Comparison of ENCODE assay signal across 26 cellular contexts in genomic region chr6:139649128-139649527, GRCh38.
"Had no signal": no experiment of that assay in that cellular context is flagged by ENCODE, and none has a peak within 500 bp of the region (broad histone marks: within the 10 kb centered on the region; RNA-seq: fewer than 3 reads in every experiment).

No MANE protein-coding gene starts in this region.

- H3K9me3 Mint-ChIP-seq: activated T-helper 17 cell treated with anti-CD3 and anti-CD28 coated beads, Interleukin-2, amount 50 U/mL, for 72 hours; central memory CD8-positive, alpha-beta T cell; effector memory CD8-positive, alpha-beta T cell had no signal

- H3K27me3 Mint-ChIP-seq: activated T-helper 17 cell treated with anti-CD3 and anti-CD28 coated beads, Interleukin-2, amount 50 U/mL, for 72 hours; brain; central memory CD8-positive, alpha-beta T cell; effector memory CD8-positive, alpha-beta T cell had no signal

- H3K27ac Mint-ChIP-seq: activated CD4-positive, alpha-beta memory T cell treated with anti-CD3 and anti-CD28 coated beads, Interleukin-2, amount 10 ng/mL, durations not matched to agents 7 days and 5 days; activated CD4-positive, alpha-beta T cell treated with anti-CD3 and anti-CD28 coated beads for 36 hours; activated CD4-positive, alpha-beta T cell treated with anti-CD3 and anti-CD28 coated beads, Interleukin-2, amount 10 ng/mL, durations not matched to agents 7 days and 5 days; activated naive CD8-positive, alpha-beta T cell; activated T-helper 17 cell treated with anti-CD3 and anti-CD28 coated beads, Interleukin-2, amount 50 U/mL, for 72 hours; effector memory CD8-positive, alpha-beta T cell had no signal

- H3K4me1 Mint-ChIP-seq: activated CD4-positive, alpha-beta memory T cell treated with anti-CD3 and anti-CD28 coated beads, Interleukin-2, amount 10 ng/mL, durations not matched to agents 7 days and 5 days; activated CD4-positive, alpha-beta T cell treated with anti-CD3 and anti-CD28 coated beads for 36 hours; activated T-helper 17 cell treated with anti-CD3 and anti-CD28 coated beads, Interleukin-2, amount 50 U/mL, for 72 hours; central memory CD8-positive, alpha-beta T cell had no signal

- H3K4me3 ChIP-seq: breast epithelium, cardiac muscle cell, coronary artery, esophagus muscularis mucosa, gastroesophageal sphincter had no signal

- H3K27ac ChIP-seq: breast epithelium, cardiac muscle cell, coronary artery, esophagus muscularis mucosa, gastroesophageal sphincter had no signal

- H3K36me3 Mint-ChIP-seq: activated naive CD8-positive, alpha-beta T cell had no signal

- H3K36me3 ChIP-seq: breast epithelium, cardiac muscle cell, esophagus muscularis mucosa, gastroesophageal sphincter had no signal

- DNase-seq: activated CD4-positive, alpha-beta memory T cell treated with anti-CD3 and anti-CD28 coated beads, Interleukin-2, amount 10 ng/mL, durations not matched to agents 7 days and 5 days; activated CD4-positive, alpha-beta T cell treated with anti-CD3 and anti-CD28 coated beads for 36 hours; activated CD4-positive, alpha-beta T cell treated with anti-CD3 and anti-CD28 coated beads, Interleukin-2, amount 10 ng/mL, durations not matched to agents 7 days and 5 days; activated CD4-positive, alpha-beta T cell treated with anti-CD3 and anti-CD28 coated beads, Interleukin-2, amount 50 U/mL, for 4 hours; activated CD4-positive, CD25-positive, alpha-beta regulatory T cell; activated CD4-positive, CD25-positive, alpha-beta regulatory T cell treated with anti-CD3 and anti-CD28 coated beads, Interleukin-2, amount 50 U/mL, for 72 hours; activated effector memory CD4-positive, alpha-beta T cell treated with Interleukin-2 at 50 U/mL for 16 hours; activated gamma-delta T cell treated with Interleukin-2 at 50 U/mL for 16 hours; activated naive CD4-positive, alpha-beta T cell treated with anti-CD3 and anti-CD28 coated beads, Interleukin-2, amount 50 U/mL, for 16 hours; activated naive CD4-positive, alpha-beta T cell treated with Interleukin-2 at 50 U/mL for 16 hours; activated T-cell treated with anti-CD3 and anti-CD28 coated beads, Interleukin-2, amount 50 U/mL, for 4 hours; amniotic stem cell; dermis blood vessel endothelial cell; effector CD4-positive, alpha-beta T cell; effector memory CD8-positive, alpha-beta T cell; foreskin melanocyte; T-helper 2 cell had no signal

- H3K9me3 ChIP-seq: breast epithelium, esophagus muscularis mucosa, gastroesophageal sphincter had no signal

- H3K4me1 ChIP-seq: breast epithelium had no signal

- H3K4me3 Mint-ChIP-seq: activated CD4-positive, alpha-beta memory T cell treated with anti-CD3 and anti-CD28 coated beads, Interleukin-2, amount 10 ng/mL, durations not matched to agents 7 days and 5 days; activated CD4-positive, alpha-beta T cell treated with anti-CD3 and anti-CD28 coated beads for 36 hours; activated CD4-positive, alpha-beta T cell treated with anti-CD3 and anti-CD28 coated beads, Interleukin-2, amount 10 ng/mL, durations not matched to agents 7 days and 5 days; activated naive CD8-positive, alpha-beta T cell; activated T-cell treated with anti-CD3 and anti-CD28 coated beads, Interleukin-2, amount 50 U/mL, for 4 hours; activated T-helper 17 cell treated with anti-CD3 and anti-CD28 coated beads, Interleukin-2, amount 50 U/mL, for 72 hours; brain; central memory CD8-positive, alpha-beta T cell; effector memory CD8-positive, alpha-beta T cell had no signal

- ATAC-seq: activated CD4-positive, alpha-beta T cell treated with anti-CD3 and anti-CD28 coated beads for 36 hours; activated T-cell treated with anti-CD3 and anti-CD28 coated beads, Interleukin-2, amount 50 U/mL, for 4 hours; activated T-helper 17 cell treated with anti-CD3 and anti-CD28 coated beads, Interleukin-2, amount 50 U/mL, for 72 hours; effector memory CD8-positive, alpha-beta T cell; gastroesophageal sphincter had no signal

- H3K27me3 ChIP-seq: breast epithelium, cardiac muscle cell, esophagus muscularis mucosa, gastroesophageal sphincter had no signal
